8 cellular contexts compared by ENCODE assay signal in the genomic region with DNA sequence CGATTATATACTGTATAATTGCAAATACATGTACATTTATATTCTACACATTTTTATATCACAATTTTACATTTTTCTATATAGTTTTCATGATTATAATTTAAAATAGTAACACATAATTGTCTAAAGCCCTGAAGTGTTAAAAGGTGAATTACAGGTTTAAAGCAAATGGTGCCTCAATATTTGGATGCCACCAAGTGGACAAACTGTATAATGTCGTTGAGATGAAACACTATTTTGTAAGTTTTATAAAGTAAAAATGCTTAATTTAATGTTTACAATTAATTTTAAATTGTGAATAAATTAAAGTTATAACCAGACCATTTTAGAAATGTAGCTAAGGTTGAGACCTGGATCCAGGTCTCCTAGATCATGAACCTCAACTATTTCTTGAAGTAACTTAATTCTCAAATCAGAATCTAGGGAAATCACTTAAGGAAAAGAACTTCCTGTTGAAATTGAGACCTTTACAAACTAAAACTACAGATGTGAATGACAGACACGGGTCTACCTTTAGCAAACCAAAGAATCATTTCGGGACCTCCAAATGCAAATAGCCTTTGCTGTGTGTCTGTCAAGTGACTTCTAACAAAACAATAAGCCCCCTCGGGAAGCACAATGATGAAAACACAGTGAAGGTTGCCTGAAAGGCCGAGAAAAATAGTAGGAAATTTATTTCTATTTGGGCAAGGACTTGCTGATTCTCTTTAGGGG. TPM values are rescaled to one million over a fixed set of nuclear protein-coding genes. Genes with fewer than 3 reads are reported as not detected.
DNase-seq lines count a peak whose midpoint lies in the region; ATAC-seq, FAIRE-seq and TF ChIP-seq lines count a peak whose summit lies in the region.

No MANE protein-coding gene starts in this region.

- H3K4me3 Mint-ChIP-seq in progenitor cell of endocrine pancreas (ENCODE audit: low read depth), result no peak overlapping the region

- H3K27me3 Mint-ChIP-seq in progenitor cell of endocrine pancreas, result no peaks in the 10 kb centered on the region

- intact Hi-C loops in endothelial cell of umbilical vein (cut with micrococcal nuclease), result loop anchor here (1.0 kb wide), 3 partner anchors 40 to 341 kb away; partner anchors contain the start of gene TMEM41A

- peak; percentile 10 for DNase-seq in NCI-H1436 (lab: John Stamatoyannopoulos, UW)
- DNase-seq in NCI-H1436 treated with DMSO at 0.1 percent for 48 hours (lab: John Stamatoyannopoulos, UW), result no peak
- DNase-seq in NT2/D1 (ENCODE audit: low read depth, low spot score), result peak; percentile 9
- DNase-seq in endothelial cell of umbilical vein (ENCODE audit: low read depth, low spot score), result peak; percentile 55
- no peak for DNase-seq in progenitor cell of endocrine pancreas (ENCODE audit: low spot score, unreplicated experiment)
- no peak for DNase-seq in COLO668 (lab: John Stamatoyannopoulos, UW; ENCODE audit: unreplicated experiment)

- dilution Hi-C loops in endothelial cell of umbilical vein (cut with MboI; ENCODE audit: extremely low pct_ligation_motif_present, low sequenced_read_pairs), result no loop called here

- H2AFZ ChIP-seq in endothelial cell of umbilical vein (ENCODE audit: low read depth, low read length), result peak overlapping the region; percentile 65

- H3K27me3 ChIP-seq in NT2/D1 (ENCODE audit: insufficient read depth, insufficient read length) (no peaks in the 10 kb centered on the region), endothelial cell of umbilical vein (ENCODE audit: control insufficient read depth in 2 of 2, insufficient read depth in 2 of 2, low read length in 2 of 2) (no peaks in the 10 kb centered on the region)

- peak; percentile 65 for FAIRE-seq in endothelial cell of umbilical vein (lab: Jason Lieb, UNC)

- H4K20me1 ChIP-seq in endothelial cell of umbilical vein (replicated peaks; ENCODE audit: control insufficient read depth, extremely low read depth, insufficient read depth, low read length), result no peaks in the 10 kb centered on the region

- H3K4me2 ChIP-seq in endothelial cell of umbilical vein (ENCODE audit: insufficient read depth, low read length), result peak overlapping the region; percentile 62

- no peaks in the 10 kb centered on the region for H3K9me1 ChIP-seq in endothelial cell of umbilical vein (replicated peaks; ENCODE audit: control insufficient read depth, extremely low read depth, insufficient read depth, low read length)

- CTCF ChIA-PET in endothelial cell of umbilical vein (lab: Charles Lee), result interaction anchor here (1.3 to 1.8 kb wide), 2 partner anchors 8 to 9 kb away, joined by 4 to 7 read pairs; no protein-coding TSS in a partner anchor

- peaks cover 7% of the 10 kb centered on the region for H3K4me1 Mint-ChIP-seq in progenitor cell of endocrine pancreas (ENCODE audit: low read depth)

- H3K79me2 ChIP-seq in endothelial cell of umbilical vein (ENCODE audit: control insufficient read depth, insufficient read depth, low read length), result no peaks in the 10 kb centered on the region

- H3K36me3 ChIP-seq in NT2/D1 (ENCODE audit: insufficient read depth, insufficient read length, low read length) (peaks cover 5% of the 10 kb centered on the region), endothelial cell of umbilical vein (ENCODE audit: control insufficient read depth in 2 of 2, extremely low read depth in 1 of 2, insufficient read depth in 2 of 2, low read length in 2 of 2) (no peaks in the 10 kb centered on the region)

- H3K9me3 ChIP-seq in NT2/D1 (ENCODE audit: insufficient read depth, low read length), result no peaks in the 10 kb centered on the region
- no peaks in the 10 kb centered on the region for H3K9me3 ChIP-seq in endothelial cell of umbilical vein (replicated peaks; ENCODE audit: control insufficient read depth, insufficient read depth, low read length)

- ATAC-seq in GM21723 (IDR thresholded peaks at IDR 0.05; ENCODE audit: unreplicated experiment) (no peak), HG03439 (IDR thresholded peaks at IDR 0.05; ENCODE audit: unreplicated experiment) (no peak)

- no peak overlapping the region for H3K9ac ChIP-seq in NT2/D1 (ENCODE audit: insufficient read length, low read depth)
- H3K9ac ChIP-seq in endothelial cell of umbilical vein (replicated peaks; ENCODE audit: extremely low read depth, insufficient read depth, low read length), result peak overlapping the region; percentile 2

- peak overlapping the region; percentile 2 for H3K27ac Mint-ChIP-seq in progenitor cell of endocrine pancreas

- BruUV-seq in endothelial cell of umbilical vein (replicated peaks; lab: Mats Ljungman, UMichigan), result no TSS peak

- TF ChIP-seq CTCF in endothelial cell of umbilical vein (IDR thresholded peaks at IDR 0.05; ENCODE audit: extremely low read depth in 1 of 2, insufficient read depth in 1 of 2, low read depth in 1 of 2, low read length in 2 of 2) (peak; percentile 19 to 27), progenitor cell of endocrine pancreas (IDR thresholded peaks at IDR 0.05; ENCODE audit: unreplicated experiment) (peak; percentile 69)

- no peak overlapping the region for H3K4me3 ChIP-seq in NT2/D1 (ENCODE audit: insufficient read length, low read depth)
- peak overlapping the region in 2 of 3 experiments; percentile 4 to 27 for H3K4me3 ChIP-seq in endothelial cell of umbilical vein (replicated peaks in 1 of 3; ENCODE audit: insufficient read depth in 1 of 3, low read depth in 1 of 3, low read length in 3 of 3)

- H3K4me1 ChIP-seq in NT2/D1 (ENCODE audit: insufficient read depth, insufficient read length) (peaks cover 5% of the 10 kb centered on the region), endothelial cell of umbilical vein (ENCODE audit: control insufficient read depth, extremely low read depth, insufficient read depth, low read length) (peaks cover 6% of the 10 kb centered on the region)

- H3K27ac ChIP-seq in endothelial cell of umbilical vein (ENCODE audit: insufficient read depth, low read depth, low read length), result no peak overlapping the region

- POLR2A ChIA-PET in endothelial cell of umbilical vein (lab: Charles Lee), result interaction anchor here (0.6 kb wide), 1 partner anchor 341 kb away, joined by 4 read pairs; no protein-coding TSS in a partner anchor

- H3K36me3 Mint-ChIP-seq in progenitor cell of endocrine pancreas (ENCODE audit: insufficient read depth), result peaks cover 2% of the 10 kb centered on the region

- TF ChIP-seq POLR2A in endothelial cell of umbilical vein (IDR thresholded peaks at IDR 0.05; ENCODE audit: low read depth, low read length), result no peak

- no peaks in the 10 kb centered on the region for H3K9me3 Mint-ChIP-seq in progenitor cell of endocrine pancreas (ENCODE audit: low read depth)

TF ChIP-seq in endothelial cell of umbilical vein, 7 proteins besides CTCF, POLR2A, EP300 and RAD21:
- no peak for TF ChIP-seq FOS (IDR thresholded peaks at IDR 0.05; ENCODE audit: borderline replicate concordance, insufficient read depth, low read length)
- no peak for TF ChIP-seq MAX (IDR thresholded peaks at IDR 0.05; ENCODE audit: insufficient read depth, insufficient read length)
- no peak for TF ChIP-seq POLR2AphosphoS5 (IDR thresholded peaks at IDR 0.05; ENCODE audit: insufficient read depth, low read depth, low read length)
- TF ChIP-seq MYC (IDR thresholded peaks at IDR 0.05; ENCODE audit: low read depth, low read length), result no peak
- no peak for TF ChIP-seq EZH2 (IDR thresholded peaks at IDR 0.05; ENCODE audit: borderline replicate concordance, low read depth, low read length, severe bottlenecking)
- TF ChIP-seq JUN (IDR thresholded peaks at IDR 0.05; ENCODE audit: borderline replicate concordance, insufficient read depth, insufficient read length, low read depth), result no peak
- no peak for TF ChIP-seq GATA2 (IDR thresholded peaks at IDR 0.05; ENCODE audit: insufficient read depth, insufficient read length, low read depth, low read length)

RNA-seq across cellular contexts. Expression of gene EHHADH, which starts 37.8 kb away (rescaled TPM):
- 5.8 and 6.2 TPM in 2 replicates for total RNA-seq in endothelial cell of umbilical vein
- 0.88 and 1.3 TPM in 2 replicates for polyA plus RNA-seq in endothelial cell of umbilical vein
- polyA plus RNA-seq in endothelial cell of umbilical vein (2011; cell fraction: cytosol; rRNA removed), result 1.4 and 1.5 TPM in 2 replicates
- 1.4 and 1.6 TPM in 2 replicates for polyA plus RNA-seq in endothelial cell of umbilical vein (2011; cell fraction: nucleus; rRNA removed)
- polyA plus RNA-seq in endothelial cell of umbilical vein (2012), result 2.4 and 4.2 TPM in 2 replicates
- 6.6 and 6.8 TPM in 2 replicates for polyA minus RNA-seq in endothelial cell of umbilical vein
- polyA minus RNA-seq in endothelial cell of umbilical vein (2011; cell fraction: cytosol; rRNA and poly(A)+ RNA removed), result 2.7 TPM
- 1.4 and 2.5 TPM in 2 replicates for polyA minus RNA-seq in endothelial cell of umbilical vein (2011; cell fraction: nucleus; rRNA and poly(A)+ RNA removed)
- 6.2 and 7.6 TPM in 2 replicates for total RNA-seq in progenitor cell of endocrine pancreas

Comparison
In these comparisons a context has a peak if more than half of its experiments do, and no peak if none do; other contexts are left out.
1. DNase-seq: peak in NCI-H1436 (single experiment), NT2/D1 (single experiment) and endothelial cell of umbilical vein (single experiment); none in NCI-H1436 treated with DMSO at 0.1 percent for 48 hours (single experiment), progenitor cell of endocrine pancreas (single experiment) and COLO668 (single experiment).